12 cellular contexts compared by ENCODE assay signal in genomic region chr12:64691793-64692583, GRCh38.
DNase-seq lines count a peak whose midpoint lies in the region; ATAC-seq lines count a peak whose summit lies in the region.
"Had no signal": no experiment of that assay in that cellular context is flagged by ENCODE, and none has a peak within 500 bp of the region (broad histone marks: within the 10 kb centered on the region; RNA-seq: fewer than 3 reads in every experiment).

No MANE protein-coding gene starts in this region.

- intact Hi-C loops in dendritic cell treated with granulocyte-macrophage colony-stimulating factor and Interleukin-4, amounts not matched to agents 40 ng/mL and 50 ng/mL, for 4 days (cut with micrococcal nuclease), result no loop called here

- no peak overlapping the region for H3K9ac ChIP-seq in rectal smooth muscle tissue (ENCODE audit: low read length)

- no peak overlapping the region for H3K4me3 ChIP-seq in rectal smooth muscle tissue (ENCODE audit: low read length)
- H3K4me3 ChIP-seq: MG63, smooth muscle cell, testis had no signal

- no peaks in the 10 kb centered on the region for H3K9me3 Mint-ChIP-seq in dendritic cell treated with granulocyte-macrophage colony-stimulating factor and Interleukin-4, amounts not matched to agents 40 ng/mL and 50 ng/mL, for 4 days

- H3K36me3 ChIP-seq in rectal smooth muscle tissue (ENCODE audit: control insufficient read depth, insufficient read depth, low read length), result peaks cover 9% of the 10 kb centered on the region

- ATAC-seq in HG02798 (IDR thresholded peaks at IDR 0.05; ENCODE audit: poor library complexity, unreplicated experiment), result no peak
- no peak for ATAC-seq in HG03460 (IDR thresholded peaks at IDR 0.05; ENCODE audit: unreplicated experiment)
- ATAC-seq in HG03097 (IDR thresholded peaks at IDR 0.05; ENCODE audit: low FRiP score, unreplicated experiment), result no peak

- peaks cover 44% of the 10 kb centered on the region for H3K4me1 ChIP-seq in rectal smooth muscle tissue (ENCODE audit: control insufficient read depth, insufficient read depth, low read length)
- H3K4me1 ChIP-seq: testis had no signal

- peak overlapping the region; percentile 38 for H3K27ac Mint-ChIP-seq in dendritic cell treated with granulocyte-macrophage colony-stimulating factor and Interleukin-4, amounts not matched to agents 40 ng/mL and 50 ng/mL, for 4 days

- peak overlapping the region; percentile 6 for H3K27ac ChIP-seq in rectal smooth muscle tissue (ENCODE audit: low read depth, low read length)
- H3K27ac ChIP-seq: testis had no signal

- H3K36me3 Mint-ChIP-seq in dendritic cell treated with granulocyte-macrophage colony-stimulating factor and Interleukin-4, amounts not matched to agents 40 ng/mL and 50 ng/mL, for 4 days (ENCODE audit: low read depth), result peaks cover 91% of the 10 kb centered on the region

- no peak overlapping the region for H3K4me3 Mint-ChIP-seq in dendritic cell treated with granulocyte-macrophage colony-stimulating factor and Interleukin-4, amounts not matched to agents 40 ng/mL and 50 ng/mL, for 4 days

- no peaks in the 10 kb centered on the region for H3K27me3 Mint-ChIP-seq in dendritic cell treated with granulocyte-macrophage colony-stimulating factor and Interleukin-4, amounts not matched to agents 40 ng/mL and 50 ng/mL, for 4 days

- DNase-seq in NCI-H345 (lab: John Stamatoyannopoulos, UW), result peak; percentile 30
- no peak for DNase-seq in NCI-H345 treated with DMSO at 0.1 percent for 48 hours (lab: John Stamatoyannopoulos, UW; ENCODE audit: unreplicated experiment)
- DNase-seq in NCI-H2227 treated with DMSO at 0.1 percent for 48 hours (lab: John Stamatoyannopoulos, UW), result peak; percentile 62
- DNase-seq: MG63, T-helper 9 cell, testis had no signal

- H3K4me1 Mint-ChIP-seq in dendritic cell treated with granulocyte-macrophage colony-stimulating factor and Interleukin-4, amounts not matched to agents 40 ng/mL and 50 ng/mL, for 4 days (ENCODE audit: low read depth), result peaks cover 32% of the 10 kb centered on the region

- no peaks in the 10 kb centered on the region for H3K27me3 ChIP-seq in rectal smooth muscle tissue (ENCODE audit: control insufficient read depth, insufficient read depth, low read length)
- H3K27me3 ChIP-seq: MG63, testis had no signal
